In genomic region chrX:70454441-70455365, GRCh38 we compare ENCODE assay signal across 8 cellular contexts. TPM values are rescaled to one million over a fixed set of nuclear protein-coding genes. Genes with fewer than 3 reads are reported as not detected.
A peak's percentile ranks its signal among the peaks of the same experiment; 100 is the strongest.
DNase-seq lines count a peak whose midpoint lies in the region; ATAC-seq and TF ChIP-seq lines count a peak whose summit lies in the region.

No MANE protein-coding gene starts in this region.

- intact Hi-C loops in upper lobe of right lung (cut with DNase I), result no loop called here

- H3K9me3 Mint-ChIP-seq in nephron, result peaks cover 10% of the 10 kb centered on the region

- peak; percentile 28 for TF ChIP-seq POLR2A in GM19193 (IDR thresholded peaks at IDR 0.05; ENCODE audit: extremely low read depth, insufficient read depth, insufficient read length)

- H3K36me3 Mint-ChIP-seq in nephron (ENCODE audit: low read depth), result peaks cover 15% of the 10 kb centered on the region

- H3K4me3 ChIP-seq in upper lobe of right lung, result peak overlapping the region; percentile 53

- H3K27me3 Mint-ChIP-seq in nephron (ENCODE audit: low read depth), result no peaks in the 10 kb centered on the region

- H3K4me1 ChIP-seq in upper lobe of right lung, result no peaks in the 10 kb centered on the region

- DNase-seq in AG20443 (ENCODE audit: low spot score) (peak; percentile 64), NCI-H82 treated with DMSO at 0.1 percent for 48 hours (lab: John Stamatoyannopoulos, UW; ENCODE audit: unreplicated experiment) (peak; percentile 87), upper lobe of right lung (peak; percentile 91)
- peak; percentile 74 for DNase-seq in activated T-cell treated with anti-CD3 and anti-CD28 coated beads, Interleukin-2, amount 50 U/mL, for 1 hour

- H3K27me3 ChIP-seq in upper lobe of right lung, result no peaks in the 10 kb centered on the region

- no peaks in the 10 kb centered on the region for H3K9me3 ChIP-seq in upper lobe of right lung

- H3K4me1 Mint-ChIP-seq in nephron, result peaks cover 32% of the 10 kb centered on the region

- H3K27ac Mint-ChIP-seq in nephron, result peak overlapping the region; percentile 64 to 97 (median 81)

- H3K27ac ChIP-seq in upper lobe of right lung, result peak overlapping the region; percentile 70

- TF ChIP-seq CTCF in nephron (IDR thresholded peaks at IDR 0.05; ENCODE audit: unreplicated experiment in 3 of 3) (peak; percentile 71 to 75 (median 73)), upper lobe of right lung (IDR thresholded peaks at IDR 0.05) (peak; percentile 73)

- no peaks in the 10 kb centered on the region for H3K36me3 ChIP-seq in upper lobe of right lung

- peak overlapping the region; percentile 90 to 95 (median 91) for H3K4me3 Mint-ChIP-seq in nephron

- ATAC-seq in HG03521 (IDR thresholded peaks at IDR 0.05; ENCODE audit: unreplicated experiment) (peak; percentile 50), esophagus mucosa (peak; percentile 72), upper lobe of right lung (peak; percentile 93)

RNA-seq across cellular contexts. Expression of gene DLG3, which starts 10.1 kb away (rescaled TPM):
- 36.4 TPM for total RNA-seq in esophagus mucosa
- total RNA-seq in upper lobe of right lung, result 24.4 TPM

RNA-seq across cellular contexts. Expression of gene GDPD2, which starts 31.6 kb away (rescaled TPM):
- total RNA-seq in esophagus mucosa (0.96 TPM), upper lobe of right lung (not detected)

Comparison
In these comparisons a context has a peak if more than half of its experiments do, and no peak if none do; other contexts are left out.
1. Peak in every context shown above with its lines: DNase-seq, ATAC-seq, H3K4me3 ChIP-seq and H3K27ac ChIP-seq.